21 cellular contexts compared by ENCODE assay signal in the genomic region with DNA sequence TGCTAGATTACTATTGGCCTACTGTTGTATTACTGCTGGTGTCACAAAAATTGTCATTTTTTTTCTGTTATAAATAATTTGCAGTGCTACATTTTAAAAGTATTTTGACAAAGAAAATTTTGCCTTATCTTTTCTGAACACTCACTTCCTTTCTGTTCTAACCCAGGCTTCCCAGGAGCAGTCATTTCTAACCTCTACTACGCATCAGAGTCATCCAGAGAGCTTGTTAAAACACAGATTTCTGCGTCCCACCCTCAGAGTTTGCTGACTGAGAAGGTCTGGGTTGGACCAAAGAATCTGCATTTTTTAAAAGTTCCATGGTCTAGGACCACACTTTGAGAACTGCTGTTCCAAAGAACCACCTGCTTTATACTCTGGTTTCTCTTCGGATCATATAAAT.
"Had no signal": no experiment of that assay in that cellular context is flagged by ENCODE, and none has a peak within 500 bp of the region (broad histone marks: within the 10 kb centered on the region; RNA-seq: fewer than 3 reads in every experiment).

No MANE protein-coding gene starts in this region.

- DNase-seq: activated CD4-positive, alpha-beta T cell treated with anti-CD3 and anti-CD28 coated beads, Interleukin-2, amount 10 ng/mL, durations not matched to agents 7 days and 5 days; activated CD8-positive, alpha-beta T cell treated with anti-CD3 and anti-CD28 coated beads, Interleukin-2, amount 10 ng/mL, durations not matched to agents 7 days and 5 days; activated gamma-delta T cell; activated naive CD4-positive, alpha-beta T cell treated with anti-CD3 and anti-CD28 coated beads, Interleukin-2, amount 50 U/mL, for 16 hours; activated naive CD8-positive, alpha-beta T cell treated with anti-CD3 and anti-CD28 coated beads, Interleukin-2, amount 50 U/mL, for 24 hours; body of pancreas; cortex of kidney; effector CD4-positive, alpha-beta T cell; foreskin keratinocyte; immature natural killer cell; lower lobe of right lung; naive B cell; retina; sigmoid colon; stimulated activated CD4-positive, alpha-beta T cell treated with anti-CD3 and anti-CD28 coated beads, Interleukin-15, amount 100 ng/mL, for 24 hours; stimulated activated naive B cell treated with anti-CD40 and anti-IgM and Interleukin-4, amounts not matched to agents 10 μg/mL and 1 μg/mL and 100 μg/mL, for 72 hours; T1000; testis; uterus had no signal

- H3K4me3 ChIP-seq: body of pancreas, cardiac muscle cell, lower lobe of right lung, sigmoid colon, smooth muscle cell, testis, uterus had no signal

- H3K27ac ChIP-seq: cardiac muscle cell, foreskin keratinocyte, lower lobe of right lung, sigmoid colon, testis, uterus had no signal

- H3K4me1 ChIP-seq: body of pancreas, foreskin keratinocyte, lower lobe of right lung, sigmoid colon, uterus had no signal

- H3K27me3 ChIP-seq: body of pancreas, cardiac muscle cell, foreskin keratinocyte, sigmoid colon, testis, uterus had no signal

- ATAC-seq: activated CD8-positive, alpha-beta T cell treated with anti-CD3 and anti-CD28 coated beads, Interleukin-2, amount 10 ng/mL, durations not matched to agents 7 days and 5 days; activated naive CD8-positive, alpha-beta T cell treated with anti-CD3 and anti-CD28 coated beads, Interleukin-2, amount 50 U/mL, for 24 hours; foreskin keratinocyte; stimulated activated naive B cell treated with anti-CD40 and anti-IgM and Interleukin-4, amounts not matched to agents 10 μg/mL and 1 μg/mL and 100 μg/mL, for 72 hours had no signal

- H3K36me3 ChIP-seq: cardiac muscle cell, lower lobe of right lung, sigmoid colon, uterus had no signal

- H3K4me2 ChIP-seq: smooth muscle cell had no signal

- H3K9me3 ChIP-seq: lower lobe of right lung, sigmoid colon, testis, uterus had no signal
